In genomic region chr7:72805526-72806494, GRCh38 we compare ENCODE assay signal across 15 cellular contexts. TPM values are rescaled to one million over a fixed set of nuclear protein-coding genes. Genes with fewer than 3 reads are reported as not detected.
DNase-seq lines count a peak whose midpoint lies in the region; ATAC-seq, FAIRE-seq and TF ChIP-seq lines count a peak whose summit lies in the region.
"Had no signal": no experiment of that assay in that cellular context is flagged by ENCODE, and none has a peak within 500 bp of the region (broad histone marks: within the 10 kb centered on the region; RNA-seq: fewer than 3 reads in every experiment).

No MANE protein-coding gene starts in this region.

- H3K27me3 ChIP-seq in astrocyte (ENCODE audit: insufficient read depth, low read length), result no peaks in the 10 kb centered on the region
- H3K27me3 ChIP-seq in mesenchymal stem cell (ENCODE audit: control insufficient read depth in 1 of 2, insufficient read depth in 1 of 2, low read length in 2 of 2), result no peaks in the 10 kb centered on the region
- H3K27me3 ChIP-seq: breast epithelium had no signal

- no peak overlapping the region for H3K23ac ChIP-seq in mesenchymal stem cell (ENCODE audit: low read length in 2 of 2)

- peaks cover 5% of the 10 kb centered on the region for H3K4me1 ChIP-seq in astrocyte (ENCODE audit: insufficient read depth, low read length)
- H3K4me1 ChIP-seq in mesenchymal stem cell (ENCODE audit: control insufficient read depth, insufficient read depth, low read depth, low read length), result no peaks in the 10 kb centered on the region
- H3K4me1 ChIP-seq: breast epithelium had no signal

- no peaks in the 10 kb centered on the region for H3K79me1 ChIP-seq in mesenchymal stem cell (replicated peaks; ENCODE audit: low read length, poor library complexity, severe bottlenecking)

- 91% methylated on average over 13 of the region's 15 CpGs for WGBS in mesenchymal stem cell

- H3K9me3 Mint-ChIP-seq in astrocyte (ENCODE audit: unreplicated experiment), result no peaks in the 10 kb centered on the region
- H3K9me3 Mint-ChIP-seq: CD4-positive, CD25-positive, alpha-beta regulatory T cell; stimulated activated naive B cell treated with anti-CD40 and anti-IgM and Interleukin-4, amounts not matched to agents 10 μg/mL and 1 μg/mL and 100 μg/mL, for 72 hours had no signal

- peak overlapping the region; percentile 23 for H3K27ac ChIP-seq in astrocyte (ENCODE audit: low read depth, low read length)
- H3K27ac ChIP-seq in mesenchymal stem cell (ENCODE audit: low read length, poor library complexity, severe bottlenecking), result no peak overlapping the region
- H3K27ac ChIP-seq: breast epithelium had no signal

- H3K4me1 Mint-ChIP-seq in astrocyte (ENCODE audit: low read depth, unreplicated experiment), result peaks cover 14% of the 10 kb centered on the region
- H3K4me1 Mint-ChIP-seq: stimulated activated naive B cell treated with anti-CD40 and anti-IgM and Interleukin-4, amounts not matched to agents 10 μg/mL and 1 μg/mL and 100 μg/mL, for 72 hours had no signal

- no peak overlapping the region for H2BK15ac ChIP-seq in mesenchymal stem cell (ENCODE audit: low read depth, poor library complexity, severe bottlenecking)

- no peaks in the 10 kb centered on the region for H3K79me2 ChIP-seq in astrocyte (ENCODE audit: insufficient read depth, low read length)

- H3K9me3 ChIP-seq in astrocyte (ENCODE audit: insufficient read depth, low read depth, low read length), result no peaks in the 10 kb centered on the region
- no peaks in the 10 kb centered on the region for H3K9me3 ChIP-seq in mesenchymal stem cell (ENCODE audit: control insufficient read depth, low read length)
- H3K9me3 ChIP-seq: breast epithelium had no signal

- no peak overlapping the region for H3K4ac ChIP-seq in mesenchymal stem cell (ENCODE audit: low read depth in 1 of 2, low read length in 2 of 2)

- H3K36me3 ChIP-seq in astrocyte (ENCODE audit: insufficient read depth, low read length), result no peaks in the 10 kb centered on the region
- peaks cover 0 to 6% of the 10 kb centered on the region in 2 experiments for H3K36me3 ChIP-seq in mesenchymal stem cell (ENCODE audit: control insufficient read depth in 1 of 2, insufficient read depth in 2 of 2, low read depth in 1 of 2, low read length in 2 of 2)
- H3K36me3 ChIP-seq: breast epithelium had no signal

- H2BK120ac ChIP-seq in mesenchymal stem cell (ENCODE audit: low read depth, low read length), result no peak overlapping the region

- H3K4me3 ChIP-seq in astrocyte (ENCODE audit: insufficient read depth, low read depth, low read length) (no peak overlapping the region), mesenchymal stem cell (ENCODE audit: insufficient read depth in 1 of 2, low read depth in 1 of 2, low read length in 2 of 2) (no peak overlapping the region)
- H3K4me3 ChIP-seq: breast epithelium had no signal

- H3K4me3 Mint-ChIP-seq in astrocyte (ENCODE audit: unreplicated experiment), result no peak overlapping the region
- H3K4me3 Mint-ChIP-seq: CD4-positive, CD25-positive, alpha-beta regulatory T cell; stimulated activated naive B cell treated with anti-CD40 and anti-IgM and Interleukin-4, amounts not matched to agents 10 μg/mL and 1 μg/mL and 100 μg/mL, for 72 hours had no signal

- no peaks in the 10 kb centered on the region for H3K27me3 Mint-ChIP-seq in astrocyte (ENCODE audit: low read depth, unreplicated experiment)
- H3K27me3 Mint-ChIP-seq: CD4-positive, CD25-positive, alpha-beta regulatory T cell; stimulated activated naive B cell treated with anti-CD40 and anti-IgM and Interleukin-4, amounts not matched to agents 10 μg/mL and 1 μg/mL and 100 μg/mL, for 72 hours had no signal

- H4K8ac ChIP-seq in mesenchymal stem cell (ENCODE audit: low read length), result no peak overlapping the region

- DNase-seq in AG20443 (ENCODE audit: low spot score), result peak; percentile 63
- peak; percentile 27 to 63 for DNase-seq in Kasumi-1 (lab: John Stamatoyannopoulos, UW)
- DNase-seq in astrocyte (ENCODE audit: low read depth), result peak; percentile 89
- peak; percentile 60 for DNase-seq in mesenchymal stem cell
- DNase-seq in NCI-H2081 (lab: John Stamatoyannopoulos, UW), result no peak
- no peak for DNase-seq in DMS79 (lab: John Stamatoyannopoulos, UW)
- no peak for DNase-seq in NCI-H1417 treated with DMSO at 0.1 percent for 48 hours (lab: John Stamatoyannopoulos, UW)
- DNase-seq: activated T-cell treated with anti-CD3 and anti-CD28 coated beads for 4 hours; CD4-positive, CD25-positive, alpha-beta regulatory T cell; NCI-H748 treated with DMSO at 0.1 percent for 48 hours; stimulated activated naive B cell treated with anti-CD40 and anti-IgM and Interleukin-4, amounts not matched to agents 10 μg/mL and 1 μg/mL and 100 μg/mL, for 72 hours; T-helper 9 cell had no signal

- H3K9ac ChIP-seq in astrocyte (ENCODE audit: low read length) (peak overlapping the region; percentile 7), mesenchymal stem cell (ENCODE audit: low read length) (no peak overlapping the region)

- H2AK5ac ChIP-seq in mesenchymal stem cell (ENCODE audit: low read length, severe bottlenecking), result no peak overlapping the region

- no peak overlapping the region for H2BK12ac ChIP-seq in mesenchymal stem cell (ENCODE audit: low read length in 2 of 2)

- no peak overlapping the region for H3K14ac ChIP-seq in mesenchymal stem cell (ENCODE audit: low read length in 2 of 2)

- H4K20me1 ChIP-seq in astrocyte (ENCODE audit: insufficient read depth, low read length), result peaks cover 4% of the 10 kb centered on the region

- peak overlapping the region; percentile 81 for H3K27ac Mint-ChIP-seq in astrocyte (ENCODE audit: unreplicated experiment)
- H3K27ac Mint-ChIP-seq: stimulated activated naive B cell treated with anti-CD40 and anti-IgM and Interleukin-4, amounts not matched to agents 10 μg/mL and 1 μg/mL and 100 μg/mL, for 72 hours had no signal

- TF ChIP-seq CTCF in astrocyte (IDR thresholded peaks at IDR 0.05; ENCODE audit: insufficient read depth, low read depth, low read length), result no peak

- H4K91ac ChIP-seq in mesenchymal stem cell (ENCODE audit: low read length), result no peak overlapping the region

- no peak overlapping the region for H2AFZ ChIP-seq in astrocyte (ENCODE audit: low read depth, low read length)
- no peak overlapping the region for H2AFZ ChIP-seq in mesenchymal stem cell (ENCODE audit: low read depth, low read length)

- peaks cover 6% of the 10 kb centered on the region for H3K36me3 Mint-ChIP-seq in astrocyte (ENCODE audit: low read depth, unreplicated experiment)

- no peak overlapping the region for H3K18ac ChIP-seq in mesenchymal stem cell (ENCODE audit: low read depth in 1 of 2, low read length in 2 of 2)

- no peak overlapping the region for H3K4me2 ChIP-seq in astrocyte (ENCODE audit: low read length)
- no peak overlapping the region for H3K4me2 ChIP-seq in mesenchymal stem cell (ENCODE audit: low read length, poor library complexity, severe bottlenecking)

- no peak for ATAC-seq in HG03565 (IDR thresholded peaks at IDR 0.05; ENCODE audit: unreplicated experiment)
- ATAC-seq: stimulated activated naive B cell treated with anti-CD40 and anti-IgM and Interleukin-4, amounts not matched to agents 10 μg/mL and 1 μg/mL and 100 μg/mL, for 72 hours had no signal

- no peak overlapping the region for H2BK5ac ChIP-seq in mesenchymal stem cell (ENCODE audit: low read depth, low read length, poor library complexity, severe bottlenecking)

- peak; percentile 9 for FAIRE-seq in astrocyte (lab: Jason Lieb, UNC)
- FAIRE-seq: GM18507 had no signal

RNA-seq across cellular contexts. Expression of gene TYW1B, which starts 22.2 kb away (rescaled TPM):
- 1.8 and 2.0 TPM in 2 replicates for total RNA-seq in astrocyte
- 0.32 TPM for polyA plus RNA-seq in mesenchymal stem cell (2013, experiment 1 of 2)
- polyA plus RNA-seq in mesenchymal stem cell (2013, experiment 2 of 2), result 0.29 TPM

Comparison
In these comparisons a context has a peak if more than half of its experiments do, and no peak if none do; other contexts are left out.
1. DNase-seq: peak in AG20443 (single experiment), Kasumi-1 (2 of 2), astrocyte (single experiment) and mesenchymal stem cell (single experiment); none in NCI-H2081 (0 of 2), DMS79 (single experiment) and NCI-H1417 treated with DMSO at 0.1 percent for 48 hours (single experiment).